In the genomic region with DNA sequence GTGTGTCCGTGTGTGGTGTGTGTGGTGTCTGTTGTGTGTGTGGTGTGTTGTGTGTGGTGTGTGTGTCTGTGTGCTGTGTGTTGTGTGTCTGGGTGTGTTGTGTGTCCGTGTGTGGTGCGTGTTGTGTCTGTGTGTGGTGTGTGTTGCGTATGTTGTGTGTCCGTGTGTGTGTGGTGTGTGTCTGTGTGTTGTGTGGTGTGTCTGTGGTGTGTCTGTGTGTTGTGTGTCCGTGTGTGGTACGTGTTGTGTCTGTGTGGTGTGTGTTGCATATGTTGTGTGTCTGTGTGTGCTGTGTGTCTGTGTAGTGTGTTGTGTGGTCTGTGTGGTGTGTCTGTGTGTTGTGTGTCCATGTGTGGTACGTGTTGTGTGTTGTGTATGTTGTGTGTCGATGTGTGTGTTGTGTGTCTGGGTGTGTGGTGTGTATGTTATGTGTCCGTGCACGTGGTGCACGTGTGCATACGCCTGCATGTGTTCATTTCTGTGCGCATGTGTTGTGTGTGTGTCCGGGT, we compare ENCODE assay signal across 1 cellular context.
A peak's percentile ranks its signal among the peaks of the same experiment; 100 is the strongest.
TF ChIP-seq lines count a peak whose summit lies in the region.

No MANE protein-coding gene starts in this region.

TF ChIP-seq in HEK293, 187 proteins besides CTCF, POLR2A, EP300 and RAD21 (continued from another document):
- TF ChIP-seq, protein P1, sequence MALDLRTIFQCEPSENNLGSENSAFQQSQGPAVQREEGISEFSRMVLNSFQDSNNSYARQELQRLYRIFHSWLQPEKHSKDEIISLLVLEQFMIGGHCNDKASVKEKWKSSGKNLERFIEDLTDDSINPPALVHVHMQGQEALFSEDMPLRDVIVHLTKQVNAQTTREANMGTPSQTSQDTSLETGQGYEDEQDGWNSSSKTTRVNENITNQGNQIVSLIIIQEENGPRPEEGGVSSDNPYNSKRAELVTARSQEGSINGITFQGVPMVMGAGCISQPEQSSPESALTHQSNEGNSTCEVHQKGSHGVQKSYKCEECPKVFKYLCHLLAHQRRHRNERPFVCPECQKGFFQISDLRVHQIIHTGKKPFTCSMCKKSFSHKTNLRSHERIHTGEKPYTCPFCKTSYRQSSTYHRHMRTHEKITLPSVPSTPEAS (tag by site-specific recombination; IDR thresholded peaks at IDR 0.05): 0 out of 2 replicates have a peak, but pooled peaks have one; percentile 45
- TF ChIP-seq ZBTB20 (tag by site-specific recombination; IDR thresholded peaks at IDR 0.05) (0 out of 2 replicates have a peak, but pooled peaks have one; percentile 10), ZBTB48 (tag by site-specific recombination; IDR thresholded peaks at IDR 0.05) (0 out of 2 replicates have a peak, but pooled peaks have one; percentile 15), BCL11A (tag by site-specific recombination; IDR thresholded peaks at IDR 0.05; ENCODE audit: low read depth) (peak; percentile 61; the same call in 1 of the 2 replicates), GLI4 (tag by site-specific recombination; IDR thresholded peaks at IDR 0.05) (peak; percentile 20; the same call in 1 of the 2 replicates), ZNF473 (tag by site-specific recombination; IDR thresholded peaks at IDR 0.05) (0 out of 2 replicates have a peak, but pooled peaks have one; percentile 32), WT1 (tag by site-specific recombination; IDR thresholded peaks at IDR 0.05) (no peak), ZNF785 (tag by site-specific recombination; IDR thresholded peaks at IDR 0.05) (peak; percentile 79; the same call in 1 of the 2 replicates), ZNF248 (tag by site-specific recombination; IDR thresholded peaks at IDR 0.05) (peak; percentile 12; the same call in 1 of the 2 replicates), SCRT1 (tag by site-specific recombination; IDR thresholded peaks at IDR 0.05; ENCODE audit: borderline replicate concordance) (0 out of 2 replicates have a peak, but pooled peaks have one; percentile 9), ZNF311 (tag by site-specific recombination; IDR thresholded peaks at IDR 0.05; ENCODE audit: borderline replicate concordance) (peak; percentile 93)
- TF ChIP-seq, protein P2, sequence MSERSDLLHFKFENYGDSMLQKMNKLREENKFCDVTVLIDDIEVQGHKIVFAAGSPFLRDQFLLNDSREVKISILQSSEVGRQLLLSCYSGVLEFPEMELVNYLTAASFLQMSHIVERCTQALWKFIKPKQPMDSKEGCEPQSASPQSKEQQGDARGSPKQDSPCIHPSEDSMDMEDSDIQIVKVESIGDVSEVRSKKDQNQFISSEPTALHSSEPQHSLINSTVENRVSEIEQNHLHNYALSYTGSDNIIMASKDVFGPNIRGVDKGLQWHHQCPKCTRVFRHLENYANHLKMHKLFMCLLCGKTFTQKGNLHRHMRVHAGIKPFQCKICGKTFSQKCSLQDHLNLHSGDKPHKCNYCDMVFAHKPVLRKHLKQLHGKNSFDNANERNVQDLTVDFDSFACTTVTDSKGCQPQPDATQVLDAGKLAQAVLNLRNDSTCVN (tag by site-specific recombination; optimal IDR thresholded peaks at IDR 0.05): peak; percentile 19
- TF ChIP-seq, protein P3, sequence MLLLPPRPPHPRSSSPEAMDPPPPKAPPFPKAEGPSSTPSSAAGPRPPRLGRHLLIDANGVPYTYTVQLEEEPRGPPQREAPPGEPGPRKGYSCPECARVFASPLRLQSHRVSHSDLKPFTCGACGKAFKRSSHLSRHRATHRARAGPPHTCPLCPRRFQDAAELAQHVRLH (tag by site-specific recombination; IDR thresholded peaks at IDR 0.05): no peak
- TF ChIP-seq, protein P4, sequence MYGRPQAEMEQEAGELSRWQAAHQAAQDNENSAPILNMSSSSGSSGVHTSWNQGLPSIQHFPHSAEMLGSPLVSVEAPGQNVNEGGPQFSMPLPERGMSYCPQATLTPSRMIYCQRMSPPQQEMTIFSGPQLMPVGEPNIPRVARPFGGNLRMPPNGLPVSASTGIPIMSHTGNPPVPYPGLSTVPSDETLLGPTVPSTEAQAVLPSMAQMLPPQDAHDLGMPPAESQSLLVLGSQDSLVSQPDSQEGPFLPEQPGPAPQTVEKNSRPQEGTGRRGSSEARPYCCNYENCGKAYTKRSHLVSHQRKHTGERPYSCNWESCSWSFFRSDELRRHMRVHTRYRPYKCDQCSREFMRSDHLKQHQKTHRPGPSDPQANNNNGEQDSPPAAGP (tag by site-specific recombination; IDR thresholded peaks at IDR 0.05): no peak
